Comparison of ENCODE assay signal across 11 cellular contexts in the genomic region with DNA sequence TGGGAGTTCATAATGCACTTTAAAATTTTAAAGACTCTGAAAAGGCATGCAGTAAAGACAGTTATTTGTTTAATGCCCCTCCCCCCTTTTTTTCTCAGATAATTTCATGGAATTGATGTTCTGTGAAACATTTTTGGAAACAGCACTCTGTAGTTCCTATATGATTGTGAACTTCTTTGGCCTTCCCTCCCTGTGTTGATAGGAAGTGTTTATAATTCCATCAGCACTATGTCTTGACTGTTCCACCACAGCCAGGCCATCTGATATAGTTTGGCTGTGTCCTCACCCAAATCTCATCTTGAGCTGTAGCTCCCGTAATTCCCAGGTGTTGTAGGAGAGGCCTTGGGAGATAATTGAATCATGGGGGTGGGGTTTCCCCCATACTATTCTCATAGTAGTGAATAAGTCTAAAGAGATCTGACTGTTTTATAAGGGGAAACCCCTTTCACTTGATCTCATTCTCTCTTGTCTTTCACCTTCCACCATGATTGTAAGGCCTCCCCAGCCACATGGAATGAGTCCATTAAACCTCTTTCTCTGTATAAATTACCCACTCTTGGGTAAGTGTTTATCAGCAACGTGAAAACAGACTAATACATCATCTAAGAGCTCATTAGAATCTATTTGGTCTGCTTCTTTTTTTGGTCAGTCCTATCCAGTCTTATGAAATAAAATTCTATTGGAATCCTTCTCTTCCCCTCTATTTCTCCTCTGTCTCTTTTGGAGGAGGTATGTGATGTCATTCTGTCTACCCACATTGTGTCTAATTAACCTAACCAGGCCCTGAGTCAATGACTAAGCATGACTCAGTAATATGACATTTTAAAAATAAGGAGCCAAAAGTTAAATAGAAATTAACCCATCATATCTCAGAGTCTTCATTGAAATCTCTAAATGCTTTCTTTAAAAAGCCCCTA. TPM values are rescaled to one million over a fixed set of nuclear protein-coding genes. Genes with fewer than 3 reads are reported as not detected.
DNase-seq lines count a peak whose midpoint lies in the region; TF ChIP-seq lines count a peak whose summit lies in the region.
"Had no signal": no experiment of that assay in that cellular context is flagged by ENCODE, and none has a peak within 500 bp of the region (broad histone marks: within the 10 kb centered on the region; RNA-seq: fewer than 3 reads in every experiment).

No MANE protein-coding gene starts in this region.

- H2BK12ac ChIP-seq in mesenchymal stem cell (ENCODE audit: low read length in 2 of 2): no peak overlapping the region

- in situ Hi-C loops in Caki2 (cut with HindIII; ENCODE audit: low pct_unique_long_range_greater_than_20kb, low sequenced_read_pairs): no loop called here

- H3K9me3 Mint-ChIP-seq in CD8-positive, alpha-beta memory T cell: peaks cover 0 to 11% (median 2%) of the 10 kb centered on the region in 5 donors

- no peak overlapping the region for H3K14ac ChIP-seq in mesenchymal stem cell (ENCODE audit: low read length in 2 of 2)

- no peak overlapping the region for H3K27ac Mint-ChIP-seq in CD8-positive, alpha-beta memory T cell

- peak overlapping the region; percentile 37 for H3K9ac ChIP-seq in mesenchymal stem cell (ENCODE audit: low read length)

- no peak overlapping the region for H3K4ac ChIP-seq in mesenchymal stem cell (ENCODE audit: low read depth in 1 of 2, low read length in 2 of 2)

- H3K27ac ChIP-seq in mesenchymal stem cell (ENCODE audit: low read length, poor library complexity, severe bottlenecking): peak overlapping the region; percentile 75
- no peak overlapping the region for H3K27ac ChIP-seq in CD8-positive, alpha-beta memory T cell (ENCODE audit: low read depth, low read length)
- H3K27ac ChIP-seq in Peyer's patch: no peak overlapping the region
- H3K27ac ChIP-seq: left ventricle myocardium inferior had no signal

- H3K4me2 ChIP-seq in mesenchymal stem cell (ENCODE audit: low read length, poor library complexity, severe bottlenecking): no peak overlapping the region

- H2BK5ac ChIP-seq in mesenchymal stem cell (ENCODE audit: low read depth, low read length, poor library complexity, severe bottlenecking): no peak overlapping the region

- no peak for TF ChIP-seq POLR2A in Peyer's patch (IDR thresholded peaks at IDR 0.05)

- H3K36me3 ChIP-seq in mesenchymal stem cell (ENCODE audit: control insufficient read depth in 1 of 2, insufficient read depth in 2 of 2, low read depth in 1 of 2, low read length in 2 of 2): no peaks in the 10 kb centered on the region
- H3K36me3 ChIP-seq in CD8-positive, alpha-beta memory T cell (ENCODE audit: insufficient read depth, low read length): no peaks in the 10 kb centered on the region
- H3K36me3 ChIP-seq in Peyer's patch: no peaks in the 10 kb centered on the region
- H3K36me3 ChIP-seq: left ventricle myocardium inferior had no signal

- H3K4me1 ChIP-seq in mesenchymal stem cell (ENCODE audit: control insufficient read depth, insufficient read depth, low read depth, low read length) (peaks cover 3% of the 10 kb centered on the region), Peyer's patch (no peaks in the 10 kb centered on the region)
- no peaks in the 10 kb centered on the region for H3K4me1 ChIP-seq in CD8-positive, alpha-beta memory T cell (ENCODE audit: insufficient read depth, low read length)
- H3K4me1 ChIP-seq: left ventricle myocardium inferior had no signal

- no peak overlapping the region for H3K23ac ChIP-seq in mesenchymal stem cell (ENCODE audit: low read length in 2 of 2)

- H3K18ac ChIP-seq in mesenchymal stem cell (ENCODE audit: low read depth in 1 of 2, low read length in 2 of 2): no peak overlapping the region

- H3K79me1 ChIP-seq in mesenchymal stem cell (replicated peaks; ENCODE audit: low read length, poor library complexity, severe bottlenecking): no peaks in the 10 kb centered on the region

- H2BK120ac ChIP-seq in mesenchymal stem cell (ENCODE audit: low read depth, low read length): no peak overlapping the region

- POLR2A ChIA-PET in CD8-positive, alpha-beta memory T cell (lab: Charles Lee): no interaction called here

- H3K36me3 Mint-ChIP-seq in CD8-positive, alpha-beta memory T cell: peaks cover 0 to 15% (median 4%) of the 10 kb centered on the region in 3 donors

- no peak overlapping the region for H2AFZ ChIP-seq in mesenchymal stem cell (ENCODE audit: low read depth, low read length)

- H2AK5ac ChIP-seq in mesenchymal stem cell (ENCODE audit: low read length, severe bottlenecking): peak overlapping the region; percentile 97

- peaks cover 5 to 50% of the 10 kb centered on the region in 2 donors for H3K27me3 Mint-ChIP-seq in CD8-positive, alpha-beta memory T cell

- no peak overlapping the region for H3K4me3 Mint-ChIP-seq in CD8-positive, alpha-beta memory T cell

- peaks cover 0 to 26% (median 3%) of the 10 kb centered on the region in 3 donors for H3K4me1 Mint-ChIP-seq in CD8-positive, alpha-beta memory T cell
- H3K4me1 Mint-ChIP-seq: endodermal cell had no signal

- H3K27me3 ChIP-seq in mesenchymal stem cell (ENCODE audit: control insufficient read depth in 1 of 2, insufficient read depth in 1 of 2, low read length in 2 of 2) (no peaks in the 10 kb centered on the region), Peyer's patch (no peaks in the 10 kb centered on the region)
- H3K27me3 ChIP-seq in CD8-positive, alpha-beta memory T cell (ENCODE audit: insufficient read depth, low read length, poor library complexity, severe bottlenecking): no peaks in the 10 kb centered on the region

- H2BK15ac ChIP-seq in mesenchymal stem cell (ENCODE audit: low read depth, poor library complexity, severe bottlenecking): no peak overlapping the region

- WGBS in mesenchymal stem cell: 91% methylated on average over 1 of the region's 2 CpGs

- DNase-seq in Caki2 (ENCODE audit: low read depth) (peak; percentile 67), HPDE6-E6E7 (ENCODE audit: extremely low spot score) (peak; percentile 71), astrocyte of the hippocampus (ENCODE audit: low read depth, low spot score) (peak; percentile 65), mesenchymal stem cell (peak; percentile 40), AML-193 (lab: John Stamatoyannopoulos, UW) (no peak), Peyer's patch (no peak)
- no peak for DNase-seq in CD8-positive, alpha-beta memory T cell
- DNase-seq: endodermal cell, left ventricle myocardium inferior had no signal

- CTCF ChIA-PET in CD8-positive, alpha-beta memory T cell (lab: Charles Lee): no interaction called here

- H3K4me3 ChIP-seq in mesenchymal stem cell (ENCODE audit: insufficient read depth in 1 of 2, low read depth in 1 of 2, low read length in 2 of 2) (peak overlapping the region in 1 of 2 experiments; percentile 38), Peyer's patch (no peak overlapping the region)
- no peak overlapping the region for H3K4me3 ChIP-seq in CD8-positive, alpha-beta memory T cell (ENCODE audit: low read length)
- H3K4me3 ChIP-seq: left ventricle myocardium inferior had no signal

- TF ChIP-seq CTCF in Peyer's patch (IDR thresholded peaks at IDR 0.05): no peak

- no peak overlapping the region for H4K8ac ChIP-seq in mesenchymal stem cell (ENCODE audit: low read length)

- H4K91ac ChIP-seq in mesenchymal stem cell (ENCODE audit: low read length): no peak overlapping the region

- H3K9me3 ChIP-seq in mesenchymal stem cell (ENCODE audit: control insufficient read depth, low read length) (no peaks in the 10 kb centered on the region), Peyer's patch (no peaks in the 10 kb centered on the region)
- no peaks in the 10 kb centered on the region for H3K9me3 ChIP-seq in CD8-positive, alpha-beta memory T cell (ENCODE audit: low read length)

RNA-seq across cellular contexts. Expression of gene CCDC185, which starts 8.9 kb away (rescaled TPM):
- not detected in 2 replicates for total RNA-seq in Caki2 (2014; rRNA removed; shearing (Covaris generic); ENCODE audit: low replicate concordance)
- polyA plus RNA-seq in mesenchymal stem cell (2013, experiment 1 of 2): not detected
- polyA plus RNA-seq in mesenchymal stem cell (2013, experiment 2 of 2): not detected
- not detected for total RNA-seq in CD8-positive, alpha-beta memory T cell
- not detected for polyA plus RNA-seq in CD8-positive, alpha-beta memory T cell
- not detected for total RNA-seq in Peyer's patch
- total RNA-seq: endodermal cell; left ventricle myocardium inferior; posterior vena cava; T-helper 1 cell treated with Interleukin-12 subunit alpha and Interleukin-12 subunit beta and Interleukin-4 antibody, amounts not matched to agents 30 ng/mL and 1 ng/mL, for 36 hours had no signal

RNA-seq across cellular contexts. Expression of gene SUSD4, which starts 38.2 kb away (rescaled TPM):
- total RNA-seq in Caki2 (2014; rRNA removed; shearing (Covaris generic); ENCODE audit: low replicate concordance): 3.5 and 11.9 TPM in 2 replicates
- 0.01 TPM for polyA plus RNA-seq in mesenchymal stem cell (2013, experiment 1 of 2)
- not detected for polyA plus RNA-seq in mesenchymal stem cell (2013, experiment 2 of 2)
- total RNA-seq in CD8-positive, alpha-beta memory T cell: under 1 TPM; 0.16 to 0.18 TPM
- polyA plus RNA-seq in CD8-positive, alpha-beta memory T cell: 4.2 TPM
- under 1 TPM in 1 of 4 donors, not detected in 3; 0.54 TPM for total RNA-seq in Peyer's patch

Comparison
In these comparisons a context has a peak if more than half of its experiments do, and no peak if none do; other contexts are left out.
1. DNase-seq: peak in Caki2 (single experiment), HPDE6-E6E7 (single experiment), astrocyte of the hippocampus (single experiment) and mesenchymal stem cell (single experiment); none in AML-193 (0 of 2), CD8-positive, alpha-beta memory T cell (0 of 5) and Peyer's patch (0 of 3).